Comparison of ENCODE assay signal across 16 cellular contexts in genomic region chr15:65399997-65400396, GRCh38. TPM values are rescaled to one million over a fixed set of nuclear protein-coding genes. Genes with fewer than 3 reads are reported as not detected.
"Had no signal": no experiment of that assay in that cellular context is flagged by ENCODE, and none has a peak within 500 bp of the region (broad histone marks: within the 10 kb centered on the region; RNA-seq: fewer than 3 reads in every experiment).

No MANE protein-coding gene starts in this region.

- DNase-seq: activated gamma-delta T cell, amniotic stem cell, left lung had no signal

- H3K36me3 Mint-ChIP-seq: T-cell, WTC11 had no signal

- H3K4me3 Mint-ChIP-seq: activated CD4-positive, alpha-beta memory T cell treated with anti-CD3 and anti-CD28 coated beads, Interleukin-2, amount 10 ng/mL, durations not matched to agents 7 days and 5 days; activated CD4-positive, alpha-beta T cell treated with anti-CD3 and anti-CD28 coated beads, Interleukin-2, amount 10 ng/mL, durations not matched to agents 7 days and 5 days; activated T-cell treated with anti-CD3 and anti-CD28 coated beads, Interleukin-2, amount 50 U/mL, for 24 hours; endodermal cell; nephron; T-cell; WTC11 had no signal

- H3K4me3 ChIP-seq: heart right ventricle, left lung, suprapubic skin, tibial artery had no signal

- H3K27ac Mint-ChIP-seq: activated CD4-positive, alpha-beta memory T cell treated with anti-CD3 and anti-CD28 coated beads, Interleukin-2, amount 10 ng/mL, durations not matched to agents 7 days and 5 days; activated CD4-positive, alpha-beta T cell treated with anti-CD3 and anti-CD28 coated beads, Interleukin-2, amount 10 ng/mL, durations not matched to agents 7 days and 5 days; activated T-cell treated with anti-CD3 and anti-CD28 coated beads, Interleukin-2, amount 50 U/mL, for 24 hours; T-cell; WTC11 had no signal

- H3K4me1 Mint-ChIP-seq: activated CD4-positive, alpha-beta memory T cell treated with anti-CD3 and anti-CD28 coated beads, Interleukin-2, amount 10 ng/mL, durations not matched to agents 7 days and 5 days had no signal

- H3K27ac ChIP-seq: heart right ventricle, left lung, suprapubic skin, tibial artery had no signal

- H3K36me3 ChIP-seq: left lung, suprapubic skin, tibial artery had no signal

- H3K9me3 ChIP-seq: heart right ventricle, left lung, suprapubic skin, tibial artery had no signal

- H3K9me3 Mint-ChIP-seq: activated CD4-positive, alpha-beta memory T cell treated with anti-CD3 and anti-CD28 coated beads, Interleukin-2, amount 10 ng/mL, durations not matched to agents 7 days and 5 days; activated CD4-positive, alpha-beta T cell treated with anti-CD3 and anti-CD28 coated beads, Interleukin-2, amount 10 ng/mL, durations not matched to agents 7 days and 5 days; activated T-cell treated with anti-CD3 and anti-CD28 coated beads, Interleukin-2, amount 50 U/mL, for 24 hours; endodermal cell; nephron; T-cell; WTC11 had no signal

RNA-seq across cellular contexts. Expression of gene IGDCC3, which starts 22.2 kb away (rescaled TPM):
- total RNA-seq: activated CD4-positive, alpha-beta memory T cell treated with anti-CD3 and anti-CD28 coated beads, Interleukin-2, amount 10 ng/mL, durations not matched to agents 7 days and 5 days; activated CD4-positive, alpha-beta T cell treated with anti-CD3 and anti-CD28 coated beads, Interleukin-2, amount 10 ng/mL, durations not matched to agents 7 days and 5 days; lung microvascular endothelial cell; posterior vena cava; suprapubic skin; T-helper 2 cell treated with Interferon-gamma antibody and Interleukin-4, amounts not matched to agents 100 ng/mL and 5 ng/mL, for 36 hours had no signal

RNA-seq across cellular contexts. Expression of gene IGDCC4, which starts 22.8 kb away (rescaled TPM):
- total RNA-seq: T-helper 2 cell treated with Interferon-gamma antibody and Interleukin-4, amounts not matched to agents 100 ng/mL and 5 ng/mL, for 36 hours had no signal
